7 cellular contexts compared by ENCODE assay signal in genomic region chr11:65859134-65859811, GRCh38. TPM values are rescaled to one million over a fixed set of nuclear protein-coding genes. Genes with fewer than 3 reads are reported as not detected.
A peak's percentile ranks its signal among the peaks of the same experiment; 100 is the strongest.
DNase-seq lines count a peak whose midpoint lies in the region; ATAC-seq and TF ChIP-seq lines count a peak whose summit lies in the region.

No MANE protein-coding gene starts in this region.

- H3K4me3 ChIP-seq in hepatocyte = peak overlapping the region; percentile 41

- DNase-seq in NCI-H2029 treated with DMSO at 0.1 percent for 48 hours (lab: John Stamatoyannopoulos, UW) = peak; percentile 89
- DNase-seq in T1000 (lab: John Stamatoyannopoulos, UW) = peak; percentile 90
- DNase-seq in astrocyte of the hippocampus (ENCODE audit: low read depth, low spot score) = peak; percentile 100
- DNase-seq in hepatocyte (ENCODE audit: low spot score) = peak; percentile 100
- DNase-seq in renal cortical epithelial cell (ENCODE audit: low read depth) = peak; percentile 95

- H3K4me1 ChIP-seq in hepatocyte (ENCODE audit: insufficient read depth) = peaks cover 25% of the 10 kb centered on the region

- peak overlapping the region; percentile 97 for H3K27ac ChIP-seq in hepatocyte

- H3K9me2 ChIP-seq in hepatocyte (replicated peaks; ENCODE audit: insufficient read depth) = no peaks in the 10 kb centered on the region

- H3K4me2 ChIP-seq in hepatocyte = peak overlapping the region; percentile 90

- H3K9me3 ChIP-seq in hepatocyte (ENCODE audit: low read depth) = no peaks in the 10 kb centered on the region

- ATAC-seq in GM18511 (IDR thresholded peaks at IDR 0.05; ENCODE audit: unreplicated experiment) = peak; percentile 62
- ATAC-seq in HG03025 (IDR thresholded peaks at IDR 0.05; ENCODE audit: low FRiP score, unreplicated experiment) = peak; percentile 36

- H3K27me3 ChIP-seq in hepatocyte = no peaks in the 10 kb centered on the region

- 2% methylated on average over 43 of the region's 45 CpGs for WGBS in hepatocyte (ENCODE audit: low lambda C conversion rate, missing lambda C conversion rate)

- peaks cover 31% of the 10 kb centered on the region for H4K20me1 ChIP-seq in hepatocyte (ENCODE audit: insufficient read depth, poor library complexity, severe bottlenecking)

- H3K79me2 ChIP-seq in hepatocyte = peaks cover 54% of the 10 kb centered on the region

- no peaks in the 10 kb centered on the region for H3K36me3 ChIP-seq in hepatocyte (replicated peaks; ENCODE audit: insufficient read depth, low read depth)

- TF ChIP-seq CTCF in hepatocyte (IDR thresholded peaks at IDR 0.05; ENCODE audit: poor library complexity) = peak; percentile 16

- peak overlapping the region; percentile 34 for H2AFZ ChIP-seq in hepatocyte

RNA-seq across cellular contexts. Expression of gene MUS81, which starts 1.0 kb away (rescaled TPM):
- total RNA-seq in hepatocyte (22.3 and 23.8 TPM in 2 replicates), renal cortical epithelial cell (37.0 and 52.4 TPM in 2 replicates)
- 47.0 and 51.7 TPM in 2 replicates for polyA plus RNA-seq in hepatocyte

RNA-seq across cellular contexts. Expression of gene CFL1, which starts 1.3 kb away (rescaled TPM):
- total RNA-seq in hepatocyte (720 and 758 TPM in 2 replicates), renal cortical epithelial cell (1,035 and 1,160 TPM in 2 replicates)
- 1,698 and 1,708 TPM in 2 replicates for polyA plus RNA-seq in hepatocyte

RNA-seq across cellular contexts. Expression of gene EFEMP2, which starts 13.3 kb away (rescaled TPM):
- 65.2 and 69.7 TPM in 2 replicates for total RNA-seq in hepatocyte
- 197 and 230 TPM in 2 replicates for polyA plus RNA-seq in hepatocyte
- total RNA-seq in renal cortical epithelial cell = 18.9 and 35.0 TPM in 2 replicates

RNA-seq across cellular contexts. Expression of gene CTSW, which starts 20.4 kb away (rescaled TPM):
- total RNA-seq in hepatocyte (not detected in 2 replicates), renal cortical epithelial cell (0.35 TPM in 1 of 2 replicates, not detected in the other)
- polyA plus RNA-seq in hepatocyte = 0.15 and 0.56 TPM in 2 replicates

RNA-seq across cellular contexts. Expression of gene SNX32, which starts 25.5 kb away (rescaled TPM):
- total RNA-seq in hepatocyte (2.3 and 2.9 TPM in 2 replicates), renal cortical epithelial cell (0.40 TPM in 1 of 2 replicates, not detected in the other)
- polyA plus RNA-seq in hepatocyte = 5.1 and 6.0 TPM in 2 replicates

Comparison
In these comparisons a context has a peak if more than half of its experiments do, and no peak if none do; other contexts are left out.
1. Peak in every context shown above with its lines: DNase-seq, ATAC-seq, H3K4me3 ChIP-seq and H3K27ac ChIP-seq.